14 cellular contexts compared by ENCODE assay signal in the genomic region with DNA sequence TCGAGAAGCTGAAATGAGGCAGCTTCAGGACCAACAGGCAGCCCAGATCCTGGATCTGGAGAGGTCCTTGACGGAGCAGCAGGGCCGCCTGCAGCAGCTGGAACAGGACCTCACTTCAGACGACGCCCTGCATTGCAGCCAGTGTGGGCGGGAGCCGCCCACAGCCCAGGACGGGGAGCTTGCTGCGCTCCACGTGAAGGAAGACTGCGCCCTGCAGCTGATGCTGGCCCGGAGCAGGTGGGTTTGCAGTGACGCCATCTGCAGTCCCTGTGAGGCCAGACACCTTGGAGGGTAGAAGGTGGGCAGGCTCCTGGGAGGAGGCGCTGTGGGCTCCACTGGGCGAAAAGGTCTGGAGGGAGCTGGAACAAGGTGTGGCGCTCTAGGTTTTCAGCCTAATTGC.
"Had no signal": no experiment of that assay in that cellular context is flagged by ENCODE, and none has a peak within 500 bp of the region (broad histone marks: within the 10 kb centered on the region; RNA-seq: fewer than 3 reads in every experiment).

No MANE protein-coding gene starts in this region.

- H3K36me3 ChIP-seq: ovary had no signal

- H3K4me1 ChIP-seq: foreskin keratinocyte, thyroid gland had no signal

- H3K4me3 ChIP-seq: hepatocyte, ovary, thyroid gland had no signal

- ATAC-seq: effector memory CD8-positive, alpha-beta T cell; foreskin keratinocyte; naive thymus-derived CD4-positive, alpha-beta T cell; right cardiac atrium had no signal

- H3K27me3 Mint-ChIP-seq: dendritic cell treated with granulocyte-macrophage colony-stimulating factor and Interleukin-4, amounts not matched to agents 40 ng/mL and 50 ng/mL, for 4 days; effector memory CD8-positive, alpha-beta T cell; naive thymus-derived CD4-positive, alpha-beta T cell; type B pancreatic cell had no signal

- H3K4me2 ChIP-seq: hepatocyte had no signal

- DNase-seq: effector memory CD8-positive, alpha-beta T cell; foreskin keratinocyte; head of caudate nucleus; naive thymus-derived CD4-positive, alpha-beta T cell; right cardiac atrium; small intestine; stimulated activated CD4-positive, alpha-beta T cell treated with anti-CD3 and anti-CD28 coated beads, Interleukin-12 subunit alpha, Interleukin-12 subunit beta, amount 100 ng/mL, for 4 hours; stimulated activated naive CD4-positive, alpha-beta T cell; thyroid gland had no signal

- H3K79me2 ChIP-seq: hepatocyte had no signal

- FAIRE-seq: colon, small intestine had no signal

- H3K9me3 ChIP-seq: ovary, thyroid gland had no signal

- H3K27me3 ChIP-seq: foreskin keratinocyte, hepatocyte, ovary, thyroid gland had no signal

- H2AFZ ChIP-seq: hepatocyte had no signal

- H3K9me3 Mint-ChIP-seq: dendritic cell treated with granulocyte-macrophage colony-stimulating factor and Interleukin-4, amounts not matched to agents 40 ng/mL and 50 ng/mL, for 4 days; effector memory CD8-positive, alpha-beta T cell; naive thymus-derived CD4-positive, alpha-beta T cell; type B pancreatic cell had no signal

- H3K27ac ChIP-seq: foreskin keratinocyte, hepatocyte, thyroid gland had no signal

- H3K27ac Mint-ChIP-seq: dendritic cell treated with granulocyte-macrophage colony-stimulating factor and Interleukin-4, amounts not matched to agents 40 ng/mL and 50 ng/mL, for 4 days; naive thymus-derived CD4-positive, alpha-beta T cell; type B pancreatic cell had no signal

- H3K4me3 Mint-ChIP-seq: dendritic cell treated with granulocyte-macrophage colony-stimulating factor and Interleukin-4, amounts not matched to agents 40 ng/mL and 50 ng/mL, for 4 days; effector memory CD8-positive, alpha-beta T cell; naive thymus-derived CD4-positive, alpha-beta T cell; type B pancreatic cell had no signal
